Comparison of ENCODE assay signal across 1 cellular context in the genomic region with DNA sequence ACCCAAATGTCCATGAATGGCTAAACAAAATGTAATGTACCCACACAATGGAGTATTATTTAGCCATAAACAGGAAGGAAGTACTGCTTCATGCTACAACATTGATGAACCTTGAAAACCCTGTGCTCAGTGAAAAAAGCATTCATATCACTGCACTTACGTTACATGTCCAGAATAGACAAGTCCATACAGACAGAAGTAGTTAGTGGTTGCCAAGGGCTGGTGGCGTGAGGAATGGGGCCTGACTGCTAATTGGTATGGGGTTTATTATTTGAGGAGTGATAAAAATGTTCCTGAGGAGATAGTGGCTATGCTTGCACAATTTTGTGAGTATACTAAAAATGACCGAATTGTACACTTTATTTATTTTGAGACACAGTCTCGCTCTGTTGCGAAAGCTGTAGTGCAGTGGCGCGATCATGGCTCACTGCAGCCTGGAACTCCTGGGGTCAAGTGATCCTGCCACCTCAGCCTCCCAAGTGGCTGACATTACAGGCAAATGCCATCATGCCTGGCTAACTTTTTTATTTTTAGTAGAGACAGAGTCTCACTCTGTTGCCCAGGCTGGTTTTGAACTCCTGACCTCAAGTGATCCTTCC.
A peak's percentile ranks its signal among the peaks of the same experiment; 100 is the strongest.
TF ChIP-seq lines count a peak whose summit lies in the region.

No MANE protein-coding gene starts in this region.

TF ChIP-seq in HepG2, 621 proteins besides CTCF, POLR2A, EP300 and RAD21:
- TF ChIP-seq PATZ1 (CRISPR knock-in tag; IDR thresholded peaks at IDR 0.05) (0 out of 2 replicates have a peak, but pooled peaks have one; percentile 9), SALL1 (CRISPR knock-in tag; IDR thresholded peaks at IDR 0.05) (0 out of 2 replicates have a peak, but pooled peaks have one; percentile 17), E2F1 (CRISPR knock-in tag; IDR thresholded peaks at IDR 0.05) (no peak), NR2F6 (IDR thresholded peaks at IDR 0.05) (peak; percentile 11; the same call in 1 of the 2 replicates), NR2F6 (CRISPR knock-in tag; IDR thresholded peaks at IDR 0.05) (no peak), ZNF12 (CRISPR knock-in tag; IDR thresholded peaks at IDR 0.05) (peak; percentile 75), ZBTB43 (CRISPR knock-in tag; conservative IDR thresholded peaks at IDR 0.05) (0 out of 2 replicates have a peak, but pooled peaks have one; percentile 32), ZNF275 (CRISPR knock-in tag; IDR thresholded peaks at IDR 0.05; ENCODE audit: borderline replicate concordance) (no peak), ZMYM3 (CRISPR knock-in tag; IDR thresholded peaks at IDR 0.05) (no peak), GATAD2A (CRISPR knock-in tag; IDR thresholded peaks at IDR 0.05) (peak; percentile 52), CEBPB (IDR thresholded peaks at IDR 0.05; ENCODE audit: borderline replicate concordance, low read depth, low read length) (peak; percentile 79), CEBPG (CRISPR knock-in tag; IDR thresholded peaks at IDR 0.05) (peak; percentile 78), SAP130 (CRISPR knock-in tag; IDR thresholded peaks at IDR 0.05; ENCODE audit: low read depth) (0 out of 2 replicates have a peak, but pooled peaks have one; percentile 10), BCL6 (CRISPR knock-in tag; IDR thresholded peaks at IDR 0.05) (peak; percentile 12; the same call in 1 of the 2 replicates)
- TF ChIP-seq, protein P1, sequence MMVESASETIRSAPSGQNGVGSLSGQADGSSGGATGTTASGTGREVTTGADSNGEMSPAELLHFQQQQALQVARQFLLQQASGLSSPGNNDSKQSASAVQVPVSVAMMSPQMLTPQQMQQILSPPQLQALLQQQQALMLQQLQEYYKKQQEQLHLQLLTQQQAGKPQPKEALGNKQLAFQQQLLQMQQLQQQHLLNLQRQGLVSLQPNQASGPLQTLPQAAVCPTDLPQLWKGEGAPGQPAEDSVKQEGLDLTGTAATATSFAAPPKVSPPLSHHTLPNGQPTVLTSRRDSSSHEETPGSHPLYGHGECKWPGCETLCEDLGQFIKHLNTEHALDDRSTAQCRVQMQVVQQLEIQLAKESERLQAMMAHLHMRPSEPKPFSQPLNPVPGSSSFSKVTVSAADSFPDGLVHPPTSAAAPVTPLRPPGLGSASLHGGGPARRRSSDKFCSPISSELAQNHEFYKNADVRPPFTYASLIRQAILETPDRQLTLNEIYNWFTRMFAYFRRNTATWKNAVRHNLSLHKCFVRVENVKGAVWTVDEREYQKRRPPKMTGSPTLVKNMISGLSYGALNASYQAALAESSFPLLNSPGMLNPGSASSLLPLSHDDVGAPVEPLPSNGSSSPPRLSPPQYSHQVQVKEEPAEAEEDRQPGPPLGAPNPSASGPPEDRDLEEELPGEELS (CRISPR knock-in tag; IDR thresholded peaks at IDR 0.05) = peak; percentile 33; the same call in 1 of the 2 replicates
